ENCODE assay signal across 8 cellular contexts in the genomic region with DNA sequence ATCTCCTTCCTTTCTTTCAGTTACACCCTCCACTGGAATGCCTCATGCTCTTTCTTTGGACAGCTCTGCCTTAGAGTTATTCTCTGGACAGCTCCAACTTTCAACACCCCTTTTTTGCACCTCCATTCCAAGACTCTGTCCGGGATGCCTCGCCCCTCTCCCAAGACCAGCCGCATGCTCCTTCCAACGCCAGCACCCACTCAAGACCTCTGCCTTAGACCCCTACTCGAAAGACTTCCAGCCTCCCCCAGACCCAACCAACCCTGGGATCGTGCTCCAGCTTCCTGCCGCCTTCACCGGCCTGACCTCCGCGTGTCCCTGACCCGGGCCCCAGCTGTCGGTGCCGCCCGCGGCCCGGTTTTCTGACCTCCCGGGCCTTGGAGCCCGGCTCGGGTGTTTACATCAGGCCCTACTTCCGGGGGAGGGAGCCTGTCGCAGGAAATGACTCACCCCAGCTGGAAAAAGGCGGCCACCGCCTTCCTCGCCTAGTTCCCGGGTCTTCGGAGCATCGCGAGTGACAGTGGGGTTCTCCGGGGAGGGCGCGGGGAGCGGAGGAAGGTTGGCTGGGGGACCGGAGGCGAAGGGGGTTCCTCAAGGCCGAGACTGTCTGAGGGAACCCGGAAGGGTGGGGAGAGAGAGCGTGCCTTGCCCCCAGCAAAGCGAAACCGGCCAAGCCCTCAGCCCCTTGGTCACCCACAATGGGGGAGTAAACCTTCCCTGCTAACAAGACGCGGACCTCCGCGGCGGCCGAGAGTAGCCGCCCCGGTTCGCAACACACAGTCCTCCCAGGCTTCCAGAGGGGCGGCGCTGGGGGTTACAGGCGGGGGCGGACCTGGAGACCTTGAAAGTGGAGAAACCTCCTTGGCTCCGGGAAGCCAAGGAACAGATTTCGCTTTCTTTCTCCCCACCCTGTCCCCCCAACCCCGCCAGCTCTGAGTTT. TPM values are rescaled to one million over a fixed set of nuclear protein-coding genes. Genes with fewer than 3 reads are reported as not detected.
DNase-seq lines count a peak whose midpoint lies in the region; ATAC-seq and TF ChIP-seq lines count a peak whose summit lies in the region.

A gene (minus strand): TSS at position 399 of the 940 bp plus-strand sequence. CDS start 1,792 bp downstream, outside the sequence.

- H3K4me1 Mint-ChIP-seq in CD4-positive, alpha-beta memory T cell: peaks cover 4 to 15% (median 10%) of the 10 kb centered on the region in 4 donors

- H3K27ac ChIP-seq in CD4-positive, alpha-beta memory T cell (ENCODE audit: low read depth, low read length): peak within 1 kb of the TSS; percentile 96
- peak within 1 kb of the TSS; percentile 94 for H3K27ac ChIP-seq in suprapubic skin

- intact Hi-C loops in CD4-positive, alpha-beta memory T cell (cut with micrococcal nuclease): loop anchor here (10.0 kb wide), 2 partner anchors 85 to 185 kb away; a partner anchor contains a TSS

- no peaks in the 10 kb centered on the region for H3K36me3 ChIP-seq in CD4-positive, alpha-beta memory T cell (ENCODE audit: insufficient read depth, low read length)
- H3K36me3 ChIP-seq in suprapubic skin: peaks cover 5% of the 10 kb centered on the region

- H3K9me3 Mint-ChIP-seq in CD4-positive, alpha-beta memory T cell: peaks cover 0 to 4% (median 0%) of the 10 kb centered on the region in 8 donors

- peak within 1 kb of the TSS; percentile 97 to 99 (median 99) for H3K27ac Mint-ChIP-seq in CD4-positive, alpha-beta memory T cell

- H3K27me3 ChIP-seq in CD4-positive, alpha-beta memory T cell (ENCODE audit: insufficient read depth, low read length): no peaks in the 10 kb centered on the region
- no peaks in the 10 kb centered on the region for H3K27me3 ChIP-seq in suprapubic skin

- no peak for TF ChIP-seq EP300 in suprapubic skin (IDR thresholded peaks at IDR 0.05)

- TF ChIP-seq CTCF in GM20000 (IDR thresholded peaks at IDR 0.05; ENCODE audit: extremely low read depth, missing control alignments) (no peak), suprapubic skin (IDR thresholded peaks at IDR 0.05) (no peak)

- in situ Hi-C loops in KBM-7 (cut with MboI; ENCODE audit: low pct_unique_long_range_greater_than_20kb, low sequenced_read_pairs): no loop called here

- peak within 1 kb of the TSS; percentile 47 to 80 for H3K4me3 ChIP-seq in CD4-positive, alpha-beta memory T cell (ENCODE audit: low read length in 2 of 2)
- H3K4me3 ChIP-seq in suprapubic skin: peak within 1 kb of the TSS; percentile 61

- peaks cover 0 to 20% of the 10 kb centered on the region in 2 donors for H3K36me3 Mint-ChIP-seq in CD4-positive, alpha-beta memory T cell

- TF ChIP-seq POLR2A in suprapubic skin (IDR thresholded peaks at IDR 0.05): peak; percentile 50 to 65

- H3K9me3 ChIP-seq in CD4-positive, alpha-beta memory T cell (ENCODE audit: control insufficient read depth in 1 of 2, low read length in 2 of 2): no peaks in the 10 kb centered on the region
- H3K9me3 ChIP-seq in suprapubic skin: no peaks in the 10 kb centered on the region

- POLR2A ChIA-PET in CD4-positive, alpha-beta memory T cell (lab: Charles Lee; ENCODE audit: partially characterized antibody): interaction anchor here (0.5 to 2.4 kb wide), 23 partner anchors 9 to 506 kb away, joined by 3 to 16 read pairs (median 4); a partner anchor contains a TSS

- peaks cover 8% of the 10 kb centered on the region for H3K4me1 ChIP-seq in CD4-positive, alpha-beta memory T cell (ENCODE audit: insufficient read depth, low read length)
- H3K4me1 ChIP-seq in suprapubic skin: peaks cover 9% of the 10 kb centered on the region

- CTCF ChIA-PET in CD4-positive, alpha-beta memory T cell (lab: Charles Lee; ENCODE audit: partially characterized antibody): interaction anchor here (0.8 to 1.1 kb wide), 3 partner anchors 12 to 100 kb away, joined by 3 read pairs; no protein-coding TSS in a partner anchor

- peak; percentile 64 to 85 (median 71) for DNase-seq in CD4-positive, alpha-beta memory T cell
- DNase-seq in GM20000 (ENCODE audit: low spot score): peak; percentile 77
- peak; percentile 74 for DNase-seq in KBM-7
- peak; percentile 65 for DNase-seq in activated naive CD4-positive, alpha-beta T cell treated with anti-CD3 and anti-CD28 coated beads, Interleukin-2, amount 50 U/mL, for 16 hours
- DNase-seq in germinal center (ENCODE audit: low spot score): peak; percentile 63
- DNase-seq in occipital lobe (lab: John Stamatoyannopoulos, UW): peak; percentile 64
- DNase-seq in suprapubic skin (ENCODE audit: low spot score in 2 of 2): peak; percentile 86 to 87

- no peaks in the 10 kb centered on the region for H3K27me3 Mint-ChIP-seq in CD4-positive, alpha-beta memory T cell

- WGBS in suprapubic skin: 38% methylated on average over 43 of the region's 55 CpGs

- peak within 1 kb of the TSS; percentile 89 to 97 (median 96) for H3K4me3 Mint-ChIP-seq in CD4-positive, alpha-beta memory T cell

- ATAC-seq in SK-N-SH treated with all-trans-retinoic acid at 6 μM for 48 hours: peak; percentile 87

TF ChIP-seq in SK-N-SH treated with all-trans-retinoic acid at 6 μM for 48 hours, 23 proteins besides CTCF, POLR2A, EP300 and RAD21 (continues in another document):
- no peak for TF ChIP-seq ZFP30 (CRISPR knock-in tag; IDR thresholded peaks at IDR 0.05)
- no peak for TF ChIP-seq ZNF565 (CRISPR knock-in tag; conservative IDR thresholded peaks at IDR 0.05; ENCODE audit: low read depth)
- TF ChIP-seq ZFP3 (CRISPR knock-in tag; IDR thresholded peaks at IDR 0.05): no peak
- TF ChIP-seq TOX (CRISPR knock-in tag; IDR thresholded peaks at IDR 0.05; ENCODE audit: borderline replicate concordance): no peak
- no peak for TF ChIP-seq GLIS3 (CRISPR knock-in tag; IDR thresholded peaks at IDR 0.05)
- no peak for TF ChIP-seq CSDC2 (CRISPR knock-in tag; IDR thresholded peaks at IDR 0.05)
- TF ChIP-seq, protein P1, sequence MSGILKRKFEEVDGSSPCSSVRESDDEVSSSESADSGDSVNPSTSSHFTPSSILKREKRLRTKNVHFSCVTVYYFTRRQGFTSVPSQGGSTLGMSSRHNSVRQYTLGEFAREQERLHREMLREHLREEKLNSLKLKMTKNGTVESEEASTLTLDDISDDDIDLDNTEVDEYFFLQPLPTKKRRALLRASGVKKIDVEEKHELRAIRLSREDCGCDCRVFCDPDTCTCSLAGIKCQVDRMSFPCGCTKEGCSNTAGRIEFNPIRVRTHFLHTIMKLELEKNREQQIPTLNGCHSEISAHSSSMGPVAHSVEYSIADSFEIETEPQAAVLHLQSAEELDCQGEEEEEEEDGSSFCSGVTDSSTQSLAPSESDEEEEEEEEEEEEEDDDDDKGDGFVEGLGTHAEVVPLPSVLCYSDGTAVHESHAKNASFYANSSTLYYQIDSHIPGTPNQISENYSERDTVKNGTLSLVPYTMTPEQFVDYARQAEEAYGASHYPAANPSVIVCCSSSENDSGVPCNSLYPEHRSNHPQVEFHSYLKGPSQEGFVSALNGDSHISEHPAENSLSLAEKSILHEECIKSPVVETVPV (CRISPR knock-in tag; IDR thresholded peaks at IDR 0.05): no peak
- TF ChIP-seq SNAI2 (CRISPR knock-in tag; IDR thresholded peaks at IDR 0.05): no peak
- TF ChIP-seq, protein P2, sequence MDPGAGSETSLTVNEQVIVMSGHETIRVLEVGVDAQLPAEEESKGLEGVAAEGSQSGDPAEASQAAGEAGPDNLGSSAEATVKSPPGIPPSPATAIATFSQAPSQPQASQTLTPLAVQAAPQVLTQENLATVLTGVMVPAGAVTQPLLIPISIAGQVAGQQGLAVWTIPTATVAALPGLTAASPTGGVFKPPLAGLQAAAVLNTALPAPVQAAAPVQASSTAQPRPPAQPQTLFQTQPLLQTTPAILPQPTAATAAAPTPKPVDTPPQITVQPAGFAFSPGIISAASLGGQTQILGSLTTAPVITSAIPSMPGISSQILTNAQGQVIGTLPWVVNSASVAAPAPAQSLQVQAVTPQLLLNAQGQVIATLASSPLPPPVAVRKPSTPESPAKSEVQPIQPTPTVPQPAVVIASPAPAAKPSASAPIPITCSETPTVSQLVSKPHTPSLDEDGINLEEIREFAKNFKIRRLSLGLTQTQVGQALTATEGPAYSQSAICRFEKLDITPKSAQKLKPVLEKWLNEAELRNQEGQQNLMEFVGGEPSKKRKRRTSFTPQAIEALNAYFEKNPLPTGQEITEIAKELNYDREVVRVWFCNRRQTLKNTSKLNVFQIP (CRISPR knock-in tag; IDR thresholded peaks at IDR 0.05; ENCODE audit: borderline replicate concordance, low read depth): no peak
- TF ChIP-seq, protein P3, sequence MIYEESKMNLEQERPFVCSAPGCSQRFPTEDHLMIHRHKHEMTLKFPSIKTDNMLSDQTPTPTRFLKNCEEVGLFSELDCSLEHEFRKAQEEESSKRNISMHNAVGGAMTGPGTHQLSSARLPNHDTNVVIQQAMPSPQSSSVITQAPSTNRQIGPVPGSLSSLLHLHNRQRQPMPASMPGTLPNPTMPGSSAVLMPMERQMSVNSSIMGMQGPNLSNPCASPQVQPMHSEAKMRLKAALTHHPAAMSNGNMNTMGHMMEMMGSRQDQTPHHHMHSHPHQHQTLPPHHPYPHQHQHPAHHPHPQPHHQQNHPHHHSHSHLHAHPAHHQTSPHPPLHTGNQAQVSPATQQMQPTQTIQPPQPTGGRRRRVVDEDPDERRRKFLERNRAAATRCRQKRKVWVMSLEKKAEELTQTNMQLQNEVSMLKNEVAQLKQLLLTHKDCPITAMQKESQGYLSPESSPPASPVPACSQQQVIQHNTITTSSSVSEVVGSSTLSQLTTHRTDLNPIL (CRISPR knock-in tag; IDR thresholded peaks at IDR 0.05; ENCODE audit: low read depth): no peak
- TF ChIP-seq ARNTL (CRISPR knock-in tag; IDR thresholded peaks at IDR 0.05; ENCODE audit: borderline replicate concordance, low read depth): no peak
- TF ChIP-seq ESRRG (CRISPR knock-in tag; IDR thresholded peaks at IDR 0.05): no peak
- TF ChIP-seq OSR1 (CRISPR knock-in tag; IDR thresholded peaks at IDR 0.05): no peak
- TF ChIP-seq, protein P4, sequence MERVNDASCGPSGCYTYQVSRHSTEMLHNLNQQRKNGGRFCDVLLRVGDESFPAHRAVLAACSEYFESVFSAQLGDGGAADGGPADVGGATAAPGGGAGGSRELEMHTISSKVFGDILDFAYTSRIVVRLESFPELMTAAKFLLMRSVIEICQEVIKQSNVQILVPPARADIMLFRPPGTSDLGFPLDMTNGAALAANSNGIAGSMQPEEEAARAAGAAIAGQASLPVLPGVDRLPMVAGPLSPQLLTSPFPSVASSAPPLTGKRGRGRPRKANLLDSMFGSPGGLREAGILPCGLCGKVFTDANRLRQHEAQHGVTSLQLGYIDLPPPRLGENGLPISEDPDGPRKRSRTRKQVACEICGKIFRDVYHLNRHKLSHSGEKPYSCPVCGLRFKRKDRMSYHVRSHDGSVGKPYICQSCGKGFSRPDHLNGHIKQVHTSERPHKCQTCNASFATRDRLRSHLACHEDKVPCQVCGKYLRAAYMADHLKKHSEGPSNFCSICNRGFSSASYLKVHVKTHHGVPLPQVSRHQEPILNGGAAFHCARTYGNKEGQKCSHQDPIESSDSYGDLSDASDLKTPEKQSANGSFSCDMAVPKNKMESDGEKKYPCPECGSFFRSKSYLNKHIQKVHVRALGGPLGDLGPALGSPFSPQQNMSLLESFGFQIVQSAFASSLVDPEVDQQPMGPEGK (CRISPR knock-in tag; IDR thresholded peaks at IDR 0.05; ENCODE audit: borderline replicate concordance): no peak

RNA-seq across cellular contexts. Expression of the gene that starts here (rescaled TPM):
- total RNA-seq in CD4-positive, alpha-beta memory T cell: 100 to 1,000 TPM; 102 to 126 TPM
- 10 to 100 TPM; 43.2 to 57.3 TPM for polyA plus RNA-seq in CD4-positive, alpha-beta memory T cell
- total RNA-seq in occipital lobe: 23.9 TPM
- 100 to 1,000 TPM in 1 of 4 donors, 10 to 100 TPM in 3; 65.8 to 122 (median 86.8) TPM for total RNA-seq in suprapubic skin

Comparison
In these comparisons a context has a peak if more than half of its experiments do, and no peak if none do; other contexts are left out.
1. Peak in every context shown above with its lines: DNase-seq, ATAC-seq, H3K4me3 ChIP-seq and H3K27ac ChIP-seq.